In the genomic region with DNA sequence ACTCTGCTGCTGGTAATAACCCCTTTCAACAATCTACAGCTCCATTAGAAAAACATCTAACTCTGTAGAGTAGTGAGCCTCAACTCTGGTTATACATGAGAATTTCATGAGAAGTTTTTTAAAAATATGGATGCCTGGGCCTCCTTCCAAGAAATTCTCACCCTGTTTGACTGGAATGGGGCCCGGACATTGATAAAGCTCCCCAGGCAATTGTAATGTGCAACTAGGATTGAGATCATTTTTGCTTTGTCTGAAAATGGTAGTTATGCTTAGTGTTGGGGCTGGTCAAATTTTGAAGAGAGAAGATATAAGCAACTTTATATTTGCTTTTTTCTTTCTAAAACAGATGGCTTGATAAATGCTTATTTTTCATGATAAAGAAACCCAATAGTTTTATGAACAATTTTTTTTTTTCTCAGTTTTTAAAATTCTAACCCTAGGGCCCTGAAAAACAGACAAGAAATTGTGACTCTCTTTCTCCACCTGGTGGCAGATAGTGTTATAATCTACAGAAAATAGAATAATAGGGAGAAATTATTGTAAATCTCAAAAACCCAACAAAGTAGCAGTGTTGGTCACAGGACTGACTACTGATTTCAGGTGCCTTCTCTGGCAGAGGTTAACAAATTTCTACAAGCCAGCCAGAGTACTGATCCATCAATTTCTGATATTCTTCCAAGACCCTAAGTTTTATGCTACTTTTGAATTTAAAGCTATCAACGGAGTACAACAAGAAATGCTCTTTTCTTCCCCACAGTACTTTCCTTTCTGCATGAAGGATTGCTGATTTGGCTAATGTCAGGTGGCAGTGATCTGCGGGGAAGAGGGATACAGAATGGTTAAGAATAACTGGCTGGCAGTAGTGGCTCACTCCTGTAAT, we compare ENCODE assay signal across 8 cellular contexts.
DNase-seq lines count a peak whose midpoint lies in the region; ATAC-seq and TF ChIP-seq lines count a peak whose summit lies in the region.

No MANE protein-coding gene starts in this region.

- peak; percentile 78 for DNase-seq in EL
- DNase-seq in Kasumi-1 (lab: John Stamatoyannopoulos, UW), result peak; percentile 56 to 59
- peak; percentile 1 for DNase-seq in cerebellum (ENCODE audit: low spot score)
- DNase-seq in middle frontal gyrus (ENCODE audit: extremely low spot score, low spot score), result peak; percentile 47
- no peak for DNase-seq in ecto neural progenitor cell (ENCODE audit: low spot score)
- no peak for DNase-seq in ovary

- ATAC-seq in HG02763 (IDR thresholded peaks at IDR 0.05; ENCODE audit: unreplicated experiment), result no peak
- ATAC-seq in GM21515 (IDR thresholded peaks at IDR 0.05; ENCODE audit: unreplicated experiment), result no peak

- intact Hi-C loops in ovary (cut with DNase I), result no loop called here

- 47 to 52% (median 49%) methylated on average over 3 of the region's 3 CpGs for WGBS in ovary, 3 donors

- no peaks in the 10 kb centered on the region for H3K27me3 ChIP-seq in ovary

- H3K4me1 ChIP-seq in ovary (ENCODE audit: insufficient read depth), result no peaks in the 10 kb centered on the region

- H3K27ac ChIP-seq in ovary, result no peak overlapping the region

- no peak for TF ChIP-seq POLR2A in ovary (IDR thresholded peaks at IDR 0.05)

- H3K9me3 ChIP-seq in ovary, result no peaks in the 10 kb centered on the region

- H3K4me3 ChIP-seq in ovary, result no peak overlapping the region

- H3K36me3 ChIP-seq in ovary, result no peaks in the 10 kb centered on the region

- peak in 1 of 3 donors; percentile 20 for TF ChIP-seq CTCF in ovary (IDR thresholded peaks at IDR 0.05)

- no peak for TF ChIP-seq EP300 in ovary (IDR thresholded peaks at IDR 0.05)

Comparison
In these comparisons a context has a peak if more than half of its experiments do, and no peak if none do; other contexts are left out.
1. DNase-seq: peak in EL (single experiment), Kasumi-1 (2 of 2), cerebellum (single experiment) and middle frontal gyrus (single experiment); none in ecto neural progenitor cell (single experiment) and ovary (0 of 5).